Comparison of ENCODE assay signal across 2 cellular contexts in genomic region chr2:179140546-179140945, GRCh38.
TF ChIP-seq lines count a peak whose summit lies in the region.

No MANE protein-coding gene starts in this region.

TF ChIP-seq in H1, 55 proteins besides CTCF, POLR2A, EP300 and RAD21 (continued from another document):
- no peak for TF ChIP-seq BCL11A (IDR thresholded peaks at IDR 0.05; ENCODE audit: low read depth in 2 of 2, low read length in 2 of 2)
- TF ChIP-seq, protein P1, sequence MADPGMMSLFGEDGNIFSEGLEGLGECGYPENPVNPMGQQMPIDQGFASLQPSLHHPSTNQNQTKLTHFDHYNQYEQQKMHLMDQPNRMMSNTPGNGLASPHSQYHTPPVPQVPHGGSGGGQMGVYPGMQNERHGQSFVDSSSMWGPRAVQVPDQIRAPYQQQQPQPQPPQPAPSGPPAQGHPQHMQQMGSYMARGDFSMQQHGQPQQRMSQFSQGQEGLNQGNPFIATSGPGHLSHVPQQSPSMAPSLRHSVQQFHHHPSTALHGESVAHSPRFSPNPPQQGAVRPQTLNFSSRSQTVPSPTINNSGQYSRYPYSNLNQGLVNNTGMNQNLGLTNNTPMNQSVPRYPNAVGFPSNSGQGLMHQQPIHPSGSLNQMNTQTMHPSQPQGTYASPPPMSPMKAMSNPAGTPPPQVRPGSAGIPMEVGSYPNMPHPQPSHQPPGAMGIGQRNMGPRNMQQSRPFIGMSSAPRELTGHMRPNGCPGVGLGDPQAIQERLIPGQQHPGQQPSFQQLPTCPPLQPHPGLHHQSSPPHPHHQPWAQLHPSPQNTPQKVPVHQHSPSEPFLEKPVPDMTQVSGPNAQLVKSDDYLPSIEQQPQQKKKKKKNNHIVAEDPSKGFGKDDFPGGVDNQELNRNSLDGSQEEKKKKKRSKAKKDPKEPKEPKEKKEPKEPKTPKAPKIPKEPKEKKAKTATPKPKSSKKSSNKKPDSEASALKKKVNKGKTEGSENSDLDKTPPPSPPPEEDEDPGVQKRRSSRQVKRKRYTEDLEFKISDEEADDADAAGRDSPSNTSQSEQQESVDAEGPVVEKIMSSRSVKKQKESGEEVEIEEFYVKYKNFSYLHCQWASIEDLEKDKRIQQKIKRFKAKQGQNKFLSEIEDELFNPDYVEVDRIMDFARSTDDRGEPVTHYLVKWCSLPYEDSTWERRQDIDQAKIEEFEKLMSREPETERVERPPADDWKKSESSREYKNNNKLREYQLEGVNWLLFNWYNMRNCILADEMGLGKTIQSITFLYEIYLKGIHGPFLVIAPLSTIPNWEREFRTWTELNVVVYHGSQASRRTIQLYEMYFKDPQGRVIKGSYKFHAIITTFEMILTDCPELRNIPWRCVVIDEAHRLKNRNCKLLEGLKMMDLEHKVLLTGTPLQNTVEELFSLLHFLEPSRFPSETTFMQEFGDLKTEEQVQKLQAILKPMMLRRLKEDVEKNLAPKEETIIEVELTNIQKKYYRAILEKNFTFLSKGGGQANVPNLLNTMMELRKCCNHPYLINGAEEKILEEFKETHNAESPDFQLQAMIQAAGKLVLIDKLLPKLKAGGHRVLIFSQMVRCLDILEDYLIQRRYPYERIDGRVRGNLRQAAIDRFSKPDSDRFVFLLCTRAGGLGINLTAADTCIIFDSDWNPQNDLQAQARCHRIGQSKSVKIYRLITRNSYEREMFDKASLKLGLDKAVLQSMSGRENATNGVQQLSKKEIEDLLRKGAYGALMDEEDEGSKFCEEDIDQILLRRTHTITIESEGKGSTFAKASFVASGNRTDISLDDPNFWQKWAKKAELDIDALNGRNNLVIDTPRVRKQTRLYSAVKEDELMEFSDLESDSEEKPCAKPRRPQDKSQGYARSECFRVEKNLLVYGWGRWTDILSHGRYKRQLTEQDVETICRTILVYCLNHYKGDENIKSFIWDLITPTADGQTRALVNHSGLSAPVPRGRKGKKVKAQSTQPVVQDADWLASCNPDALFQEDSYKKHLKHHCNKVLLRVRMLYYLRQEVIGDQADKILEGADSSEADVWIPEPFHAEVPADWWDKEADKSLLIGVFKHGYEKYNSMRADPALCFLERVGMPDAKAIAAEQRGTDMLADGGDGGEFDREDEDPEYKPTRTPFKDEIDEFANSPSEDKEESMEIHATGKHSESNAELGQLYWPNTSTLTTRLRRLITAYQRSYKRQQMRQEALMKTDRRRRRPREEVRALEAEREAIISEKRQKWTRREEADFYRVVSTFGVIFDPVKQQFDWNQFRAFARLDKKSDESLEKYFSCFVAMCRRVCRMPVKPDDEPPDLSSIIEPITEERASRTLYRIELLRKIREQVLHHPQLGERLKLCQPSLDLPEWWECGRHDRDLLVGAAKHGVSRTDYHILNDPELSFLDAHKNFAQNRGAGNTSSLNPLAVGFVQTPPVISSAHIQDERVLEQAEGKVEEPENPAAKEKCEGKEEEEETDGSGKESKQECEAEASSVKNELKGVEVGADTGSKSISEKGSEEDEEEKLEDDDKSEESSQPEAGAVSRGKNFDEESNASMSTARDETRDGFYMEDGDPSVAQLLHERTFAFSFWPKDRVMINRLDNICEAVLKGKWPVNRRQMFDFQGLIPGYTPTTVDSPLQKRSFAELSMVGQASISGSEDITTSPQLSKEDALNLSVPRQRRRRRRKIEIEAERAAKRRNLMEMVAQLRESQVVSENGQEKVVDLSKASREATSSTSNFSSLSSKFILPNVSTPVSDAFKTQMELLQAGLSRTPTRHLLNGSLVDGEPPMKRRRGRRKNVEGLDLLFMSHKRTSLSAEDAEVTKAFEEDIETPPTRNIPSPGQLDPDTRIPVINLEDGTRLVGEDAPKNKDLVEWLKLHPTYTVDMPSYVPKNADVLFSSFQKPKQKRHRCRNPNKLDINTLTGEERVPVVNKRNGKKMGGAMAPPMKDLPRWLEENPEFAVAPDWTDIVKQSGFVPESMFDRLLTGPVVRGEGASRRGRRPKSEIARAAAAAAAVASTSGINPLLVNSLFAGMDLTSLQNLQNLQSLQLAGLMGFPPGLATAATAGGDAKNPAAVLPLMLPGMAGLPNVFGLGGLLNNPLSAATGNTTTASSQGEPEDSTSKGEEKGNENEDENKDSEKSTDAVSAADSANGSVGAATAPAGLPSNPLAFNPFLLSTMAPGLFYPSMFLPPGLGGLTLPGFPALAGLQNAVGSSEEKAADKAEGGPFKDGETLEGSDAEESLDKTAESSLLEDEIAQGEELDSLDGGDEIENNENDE (IDR thresholded peaks at IDR 0.05; ENCODE audit: insufficient replicate concordance, low read length), result no peak
- no peak for TF ChIP-seq NRF1 (IDR thresholded peaks at IDR 0.05; ENCODE audit: low read depth, low read length)

TF ChIP-seq in HEK293T, 16 proteins besides CTCF, POLR2A, EP300 and RAD21 (continued from another document):
- TF ChIP-seq L3MBTL2 (conservative IDR thresholded peaks at IDR 0.05) (no peak), SUZ12 (IDR thresholded peaks at IDR 0.05) (no peak), TARDBP (IDR thresholded peaks at IDR 0.05) (no peak), BHLHE40 (IDR thresholded peaks at IDR 0.05; ENCODE audit: borderline replicate concordance) (no peak), PKNOX1 (IDR thresholded peaks at IDR 0.05) (no peak), NFRKB (IDR thresholded peaks at IDR 0.05) (no peak)
TF ChIP-seq in HEK293T: peak in this region for 0.
